In genomic region chr1:224670506-224670905, GRCh38 we compare ENCODE assay signal across 19 cellular contexts.
"Had no signal": no experiment of that assay in that cellular context is flagged by ENCODE, and none has a peak within 500 bp of the region (broad histone marks: within the 10 kb centered on the region; RNA-seq: fewer than 3 reads in every experiment).

No MANE protein-coding gene starts in this region.

- H3K9me3 ChIP-seq: heart right ventricle, left ventricle myocardium inferior, thyroid gland had no signal

- H3K27ac Mint-ChIP-seq: activated naive CD8-positive, alpha-beta T cell treated with anti-CD3 and anti-CD28 coated beads, Interleukin-2, amount 10 ng/mL, durations not matched to agents 7 days and 5 days; activated T-helper 2 cell treated with anti-CD3 and anti-CD28 coated beads, Interferon-gamma antibody, Interleukin-2, Interleukin-4, amounts not matched to agents 10 μg/mL and 5 μg/mL and 100 μg/mL, durations not matched to agents 14 hours and 24 hours and 36 hours; immature natural killer cell; stimulated activated naive B cell treated with anti-CD40 and anti-IgM and Interleukin-4, amounts not matched to agents 10 μg/mL and 1 μg/mL and 100 μg/mL, for 72 hours had no signal

- H3K27ac ChIP-seq: brain microvascular endothelial cell, heart right ventricle, left ventricle myocardium inferior, thyroid gland, WERI-Rb-1 had no signal

- H3K36me3 ChIP-seq: brain microvascular endothelial cell, heart right ventricle, left ventricle myocardium inferior, thyroid gland, WERI-Rb-1 had no signal

- H3K9me3 Mint-ChIP-seq: activated naive CD8-positive, alpha-beta T cell treated with anti-CD3 and anti-CD28 coated beads, Interleukin-2, amount 10 ng/mL, durations not matched to agents 7 days and 5 days; activated T-helper 2 cell treated with anti-CD3 and anti-CD28 coated beads, Interferon-gamma antibody, Interleukin-2, Interleukin-4, amounts not matched to agents 10 μg/mL and 5 μg/mL and 100 μg/mL, durations not matched to agents 14 hours and 24 hours and 36 hours; stimulated activated naive B cell treated with anti-CD40 and anti-IgM and Interleukin-4, amounts not matched to agents 10 μg/mL and 1 μg/mL and 100 μg/mL, for 72 hours had no signal

- DNase-seq: activated CD4-positive, alpha-beta T cell treated with anti-CD3 and anti-CD28 coated beads for 1 hour; activated CD4-positive, alpha-beta T cell treated with anti-CD3 and anti-CD28 coated beads, Interleukin-2, amount 50 U/mL, for 4 hours; activated naive CD4-positive, alpha-beta T cell treated with Interleukin-2 at 50 U/mL for 16 hours; activated naive CD8-positive, alpha-beta T cell treated with anti-CD3 and anti-CD28 coated beads, Interleukin-2, amount 10 ng/mL, durations not matched to agents 7 days and 5 days; activated T-cell treated with anti-CD3 and anti-CD28 coated beads, Interleukin-2, amount 50 U/mL, for 1 hour; amygdala; brain microvascular endothelial cell; central memory CD4-positive, alpha-beta T cell; heart right ventricle; immature natural killer cell; kidney glomerular epithelial cell; left ventricle myocardium inferior; occipital lobe; retina; stimulated activated naive B cell treated with anti-CD40 and anti-IgM and Interleukin-4, amounts not matched to agents 10 μg/mL and 1 μg/mL and 100 μg/mL, for 72 hours; T-helper 2 cell; thyroid gland; WERI-Rb-1 had no signal

- H3K4me1 Mint-ChIP-seq: activated naive CD8-positive, alpha-beta T cell treated with anti-CD3 and anti-CD28 coated beads, Interleukin-2, amount 10 ng/mL, durations not matched to agents 7 days and 5 days; immature natural killer cell; stimulated activated naive B cell treated with anti-CD40 and anti-IgM and Interleukin-4, amounts not matched to agents 10 μg/mL and 1 μg/mL and 100 μg/mL, for 72 hours had no signal

- H3K36me3 Mint-ChIP-seq: activated naive CD8-positive, alpha-beta T cell treated with anti-CD3 and anti-CD28 coated beads, Interleukin-2, amount 10 ng/mL, durations not matched to agents 7 days and 5 days; immature natural killer cell; stimulated activated naive B cell treated with anti-CD40 and anti-IgM and Interleukin-4, amounts not matched to agents 10 μg/mL and 1 μg/mL and 100 μg/mL, for 72 hours had no signal

- H3K4me3 ChIP-seq: heart right ventricle, left ventricle myocardium inferior, thyroid gland had no signal

- H3K27me3 ChIP-seq: brain microvascular endothelial cell, thyroid gland had no signal

- H3K4me1 ChIP-seq: thyroid gland had no signal

- H3K4me3 Mint-ChIP-seq: activated naive CD8-positive, alpha-beta T cell treated with anti-CD3 and anti-CD28 coated beads, Interleukin-2, amount 10 ng/mL, durations not matched to agents 7 days and 5 days; immature natural killer cell; stimulated activated naive B cell treated with anti-CD40 and anti-IgM and Interleukin-4, amounts not matched to agents 10 μg/mL and 1 μg/mL and 100 μg/mL, for 72 hours had no signal
